ENCODE assay signal across 8 cellular contexts in genomic region chr3:129211772-129212171, GRCh38. TPM values are rescaled to one million over a fixed set of nuclear protein-coding genes. Genes with fewer than 3 reads are reported as not detected.
DNase-seq lines count a peak whose midpoint lies in the region; ATAC-seq and TF ChIP-seq lines count a peak whose summit lies in the region.

No MANE protein-coding gene starts in this region.

- no peak for TF ChIP-seq POLR2A in esophagus muscularis mucosa (IDR thresholded peaks at IDR 0.05; ENCODE audit: low read depth)

- H3K4me1 ChIP-seq in lower lobe of right lung (peaks cover 14% of the 10 kb centered on the region), esophagus muscularis mucosa (peaks cover 10 to 30% (median 24%) of the 10 kb centered on the region in 4 donors)

- peak; percentile 98 to 99 for ATAC-seq in lower lobe of right lung
- ATAC-seq in HG02870 (IDR thresholded peaks at IDR 0.05; ENCODE audit: unreplicated experiment) = no peak

- H3K27ac ChIP-seq in brain microvascular endothelial cell (no peak overlapping the region), lower lobe of right lung (peak overlapping the region; percentile 29), esophagus muscularis mucosa (replicated peaks in 1 of 4) (peak overlapping the region in 1 of 4 donors; percentile 27)

- H3K4me3 ChIP-seq in brain microvascular endothelial cell (ENCODE audit: low read depth, low read length) = no peak overlapping the region
- no peak overlapping the region for H3K4me3 ChIP-seq in lower lobe of right lung
- H3K4me3 ChIP-seq in esophagus muscularis mucosa = no peak overlapping the region

- no peak for TF ChIP-seq CTCF in brain microvascular endothelial cell (IDR thresholded peaks at IDR 0.05; ENCODE audit: low read depth, low read length, missing control alignments)
- no peak for TF ChIP-seq CTCF in lower lobe of right lung (IDR thresholded peaks at IDR 0.05)
- no peak for TF ChIP-seq CTCF in esophagus muscularis mucosa (IDR thresholded peaks at IDR 0.05)

- 16% methylated on average over 6 of the region's 6 CpGs for WGBS in esophagus muscularis mucosa

- TF ChIP-seq EP300 in esophagus muscularis mucosa (IDR thresholded peaks at IDR 0.05) = no peak

- H3K36me3 ChIP-seq in brain microvascular endothelial cell (replicated peaks) (no peaks in the 10 kb centered on the region), lower lobe of right lung (no peaks in the 10 kb centered on the region), esophagus muscularis mucosa (no peaks in the 10 kb centered on the region)

- DNase-seq in AG20443 (ENCODE audit: low spot score) (peak; percentile 68), NCI-H128 (lab: John Stamatoyannopoulos, UW; ENCODE audit: unreplicated experiment) (peak; percentile 14), brain microvascular endothelial cell (peak; percentile 53), lower lobe of right lung (peak; percentile 83), esophagus muscularis mucosa (ENCODE audit: extremely low spot score) (no peak), hypothalamus (lab: John Stamatoyannopoulos, UW) (no peak), midbrain (lab: John Stamatoyannopoulos, UW) (no peak)

- in situ Hi-C loops in brain microvascular endothelial cell (cut with HindIII; ENCODE audit: low pct_ligation_motif_present, low sequenced_read_pairs) = no loop called here

- H3K27me3 ChIP-seq in brain microvascular endothelial cell (replicated peaks) (no peaks in the 10 kb centered on the region), lower lobe of right lung (ENCODE audit: low read depth) (no peaks in the 10 kb centered on the region), esophagus muscularis mucosa (no peaks in the 10 kb centered on the region)

- intact Hi-C loops in lower lobe of right lung (cut with DNase I) = no loop called here
- intact Hi-C loops in esophagus muscularis mucosa (cut with DNase I) = no loop called here

- no peaks in the 10 kb centered on the region for H3K9me3 ChIP-seq in lower lobe of right lung
- no peaks in the 10 kb centered on the region for H3K9me3 ChIP-seq in esophagus muscularis mucosa

RNA-seq across cellular contexts. Expression of gene CNBP, which starts 28.1 kb away (rescaled TPM):
- 298 TPM for total RNA-seq in lower lobe of right lung
- total RNA-seq in esophagus muscularis mucosa = 100 to 1,000 TPM; 395 to 523 (median 469) TPM

RNA-seq across cellular contexts. Expression of gene COPG1, which starts 37.6 kb away (rescaled TPM):
- total RNA-seq in lower lobe of right lung = 150 TPM
- 10 to 100 TPM; 55.6 to 89.1 (median 70.4) TPM for total RNA-seq in esophagus muscularis mucosa

RNA-seq across cellular contexts. Expression of gene ISY1, which starts 50.9 kb away (rescaled TPM):
- total RNA-seq in lower lobe of right lung (31.0 TPM), esophagus muscularis mucosa (10 to 100 TPM; 15.4 to 26.7 (median 18.4) TPM)

Comparison
In these comparisons a context has a peak if more than half of its experiments do, and no peak if none do; other contexts are left out.
1. DNase-seq: peak in AG20443 (single experiment), NCI-H128 (single experiment), brain microvascular endothelial cell (single experiment) and lower lobe of right lung (single experiment); none in esophagus muscularis mucosa (single experiment), hypothalamus (0 of 51) and midbrain (single experiment).